ENCODE assay signal across 8 cellular contexts in the genomic region with DNA sequence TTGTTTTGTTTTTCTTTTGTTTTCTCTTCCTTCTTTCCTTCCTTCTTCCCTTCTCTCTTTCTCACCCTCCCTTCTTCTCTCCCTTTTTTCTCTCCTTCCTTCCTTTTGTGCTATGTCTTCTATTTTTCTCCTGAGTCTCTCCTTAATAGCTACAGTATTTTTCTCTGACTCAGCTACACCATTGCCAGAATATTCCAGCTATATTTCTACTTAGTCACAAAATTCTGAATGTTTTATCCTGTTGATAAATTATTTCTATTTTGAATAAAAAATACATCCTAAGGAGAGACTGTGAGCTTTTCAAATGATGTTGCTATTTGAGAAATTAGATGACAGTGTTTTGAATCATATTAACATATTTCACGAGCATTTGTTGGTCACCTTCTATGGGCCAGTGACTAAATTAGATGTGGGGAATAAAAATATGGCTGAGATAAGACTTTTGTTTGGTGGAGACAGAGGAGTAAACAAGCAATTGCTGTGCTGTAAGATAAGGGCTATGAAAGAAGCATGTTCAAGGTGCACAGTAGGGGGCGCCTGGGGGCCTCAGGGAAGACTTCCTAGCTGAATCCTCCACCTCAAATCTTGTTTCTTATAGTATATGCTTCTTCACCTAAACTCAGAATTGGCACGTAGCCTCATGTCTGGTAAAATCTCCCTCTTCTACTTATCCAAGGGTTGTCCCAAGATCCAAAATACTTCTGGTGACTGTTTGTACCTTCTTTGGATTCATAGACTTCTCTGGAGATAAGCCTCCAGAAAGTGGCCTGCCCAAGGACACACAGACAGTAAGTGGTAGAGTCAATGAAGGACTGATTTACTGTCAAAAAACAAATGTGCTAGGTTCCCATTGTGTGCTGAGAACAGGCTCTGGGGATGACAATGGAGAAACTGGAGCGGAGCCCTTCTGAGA.
DNase-seq lines count a peak whose midpoint lies in the region; ATAC-seq and TF ChIP-seq lines count a peak whose summit lies in the region.

No MANE protein-coding gene starts in this region.

- H3K36me3 ChIP-seq in aorta (ENCODE audit: control insufficient read depth in 1 of 2, insufficient read depth in 2 of 2, low read length in 1 of 2) (no peaks in the 10 kb centered on the region), spleen (no peaks in the 10 kb centered on the region)

- TF ChIP-seq CTCF in spleen (IDR thresholded peaks at IDR 0.05 in 8 of 11, conservative IDR thresholded peaks at IDR 0.05 in 3 of 11) = peak in 4 of 11 experiments; percentile 29 to 41 (median 34)

- no peaks in the 10 kb centered on the region for H3K27me3 ChIP-seq in aorta (ENCODE audit: control insufficient read depth in 1 of 2, insufficient read depth in 2 of 2, low read length in 1 of 2)
- peaks cover 0 to 13% (median 0%) of the 10 kb centered on the region in 7 donors for H3K27me3 ChIP-seq in spleen (replicated peaks in 1 of 7)

- 53 to 57% methylated on average over 4 of the region's 4 CpGs for WGBS in aorta, 2 donors
- 52 to 58% (median 54%) methylated on average over 4 of the region's 4 CpGs for WGBS in spleen, 5 donors

- H3K9me3 ChIP-seq in aorta (ENCODE audit: control insufficient read depth, low read length) = no peaks in the 10 kb centered on the region
- H3K9me3 ChIP-seq in spleen = no peaks in the 10 kb centered on the region

- no peak overlapping the region for H3K4me3 ChIP-seq in aorta (ENCODE audit: low read length in 2 of 2)
- no peak overlapping the region for H3K4me3 ChIP-seq in spleen

- ATAC-seq in left cardiac atrium = peak in 1 of 2 donors; percentile 20
- no peak for ATAC-seq in aorta (ENCODE audit: low FRiP score)

- H3K27ac ChIP-seq in aorta (ENCODE audit: low read depth in 1 of 2, low read length in 2 of 2) (no peak overlapping the region), spleen (peak overlapping the region in 1 of 8 donors; percentile 15)

- DNase-seq in NCI-H2107 treated with DMSO at 0.1 percent for 48 hours (lab: John Stamatoyannopoulos, UW; ENCODE audit: unreplicated experiment) (peak; percentile 27), NCI-H2107 (lab: John Stamatoyannopoulos, UW) (no peak), NCI-H748 (lab: John Stamatoyannopoulos, UW; ENCODE audit: unreplicated experiment) (peak; percentile 70), activated T-cell treated with anti-CD3 and anti-CD28 coated beads for 4 hours (peak; percentile 29), left cardiac atrium (peak; percentile 32), aorta (no peak), spleen (no peak)
- DNase-seq in stimulated activated CD8-positive, alpha-beta memory T cell treated with anti-CD3 and anti-CD28 coated beads, Interleukin-12 subunit alpha, Interleukin-12 subunit beta, amount 100 ng/mL, for 1 hour (ENCODE audit: low read depth) = peak; percentile 36

- H3K4me1 ChIP-seq in aorta (ENCODE audit: control insufficient read depth in 1 of 2, insufficient read depth in 2 of 2, low read length in 2 of 2) (no peaks in the 10 kb centered on the region), spleen (peaks cover 0 to 27% (median 4%) of the 10 kb centered on the region in 6 donors)

- intact Hi-C loops in left cardiac atrium (cut with DNase I) (loop anchor here (2.0 to 5.0 kb wide), 2 partner anchors 86 to 330 kb away; no protein-coding TSS in a partner anchor), aorta (cut with DNase I) (loop anchor here in 1 of 2 donors (5.0 kb wide), 1 partner anchor 555 kb away; no protein-coding TSS in a partner anchor), spleen (cut with DNase I; ENCODE audit: low total_unique reads) (loop anchor here (10.0 kb wide), 1 partner anchor 328 kb away; no protein-coding TSS in a partner anchor)

- no peak for TF ChIP-seq POLR2A in spleen (IDR thresholded peaks at IDR 0.05)

Comparison
In these comparisons a context has a peak if more than half of its experiments do, and no peak if none do; other contexts are left out.
1. DNase-seq: peak in NCI-H2107 treated with DMSO at 0.1 percent for 48 hours (single experiment), NCI-H748 (single experiment), activated T-cell treated with anti-CD3 and anti-CD28 coated beads for 4 hours (single experiment), left cardiac atrium (single experiment) and stimulated activated CD8-positive, alpha-beta memory T cell treated with anti-CD3 and anti-CD28 coated beads, Interleukin-12 subunit alpha, Interleukin-12 subunit beta, amount 100 ng/mL, for 1 hour (single experiment); none in NCI-H2107 (single experiment), aorta (0 of 2) and spleen (single experiment).